Comparison of ENCODE assay signal across 15 cellular contexts in genomic region chr12:8742501-8742900, GRCh38. TPM values are rescaled to one million over a fixed set of nuclear protein-coding genes. Genes with fewer than 3 reads are reported as not detected.
DNase-seq lines count a peak whose midpoint lies in the region; ATAC-seq and TF ChIP-seq lines count a peak whose summit lies in the region.
"Had no signal": no experiment of that assay in that cellular context is flagged by ENCODE, and none has a peak within 500 bp of the region (broad histone marks: within the 10 kb centered on the region; RNA-seq: fewer than 3 reads in every experiment).

No MANE protein-coding gene starts in this region.

- no peaks in the 10 kb centered on the region for H3K4me1 ChIP-seq in mucosa of descending colon (ENCODE audit: low read depth)

- H3K36me3 ChIP-seq in brain microvascular endothelial cell (replicated peaks) = no peaks in the 10 kb centered on the region
- no peaks in the 10 kb centered on the region for H3K36me3 ChIP-seq in mucosa of descending colon (ENCODE audit: low read depth)

- in situ Hi-C loops in ACHN (cut with HindIII; ENCODE audit: low pct_ligation_motif_present, low pct_unique_long_range_greater_than_20kb, low sequenced_read_pairs) = no loop called here
- in situ Hi-C loops in brain microvascular endothelial cell (cut with HindIII; ENCODE audit: low pct_ligation_motif_present, low sequenced_read_pairs) = no loop called here

- H3K27me3 ChIP-seq in brain microvascular endothelial cell (replicated peaks) = no peaks in the 10 kb centered on the region

- no peak overlapping the region for H3K27ac ChIP-seq in brain microvascular endothelial cell

- H3K4me3 ChIP-seq in brain microvascular endothelial cell (ENCODE audit: low read depth, low read length) (no peak overlapping the region), mucosa of descending colon (no peak overlapping the region)
- H3K4me3 ChIP-seq: lung, smooth muscle cell had no signal

- intact Hi-C loops in mucosa of descending colon (cut with DNase I, micrococcal nuclease) = no loop called here

- DNase-seq in ACHN = peak; percentile 46
- DNase-seq in HPDE6-E6E7 (ENCODE audit: extremely low spot score) = peak; percentile 21
- DNase-seq in brain microvascular endothelial cell = peak; percentile 50
- peak; percentile 61 for DNase-seq in iris pigment epithelial cell (ENCODE audit: low read depth)
- no peak for DNase-seq in mucosa of descending colon
- no peak for DNase-seq in stimulated activated naive CD4-positive, alpha-beta T cell treated with Interleukin-2 at 50 U/mL for 16 hours (lab: John Stamatoyannopoulos, UW)
- DNase-seq: activated CD4-positive, alpha-beta T cell treated with anti-CD3 and anti-CD28 coated beads, Interleukin-2, amount 50 U/mL, for 1 hour; DMS153; NCI-H1436; NCI-H524 treated with DMSO at 0.1 percent for 48 hours; nucleus accumbens had no signal

- no peak for ATAC-seq in GM18519 (IDR thresholded peaks at IDR 0.05; ENCODE audit: low FRiP score, unreplicated experiment)
- no peak for ATAC-seq in mucosa of descending colon
- ATAC-seq in HG03095 (IDR thresholded peaks at IDR 0.05; ENCODE audit: unreplicated experiment) = no peak

- TF ChIP-seq CTCF in brain microvascular endothelial cell (IDR thresholded peaks at IDR 0.05; ENCODE audit: low read depth, low read length, missing control alignments) = no peak
- no peak for TF ChIP-seq CTCF in mucosa of descending colon (IDR thresholded peaks at IDR 0.05)

- no peaks in the 10 kb centered on the region for H3K9me3 ChIP-seq in mucosa of descending colon

RNA-seq across cellular contexts. Expression of gene RIMKLB, which starts 44.7 kb away (rescaled TPM):
- 10 to 100 TPM in 1 of 3 donors, 1 to 10 TPM in 2; 3.7 to 30.9 (median 7.6) TPM for total RNA-seq in mucosa of descending colon

Comparison
In these comparisons a context has a peak if more than half of its experiments do, and no peak if none do; other contexts are left out.
1. DNase-seq: peak in ACHN (single experiment), HPDE6-E6E7 (single experiment), brain microvascular endothelial cell (single experiment) and iris pigment epithelial cell (single experiment); none in mucosa of descending colon (0 of 3) and stimulated activated naive CD4-positive, alpha-beta T cell treated with Interleukin-2 at 50 U/mL for 16 hours (single experiment).